In the genomic region with DNA sequence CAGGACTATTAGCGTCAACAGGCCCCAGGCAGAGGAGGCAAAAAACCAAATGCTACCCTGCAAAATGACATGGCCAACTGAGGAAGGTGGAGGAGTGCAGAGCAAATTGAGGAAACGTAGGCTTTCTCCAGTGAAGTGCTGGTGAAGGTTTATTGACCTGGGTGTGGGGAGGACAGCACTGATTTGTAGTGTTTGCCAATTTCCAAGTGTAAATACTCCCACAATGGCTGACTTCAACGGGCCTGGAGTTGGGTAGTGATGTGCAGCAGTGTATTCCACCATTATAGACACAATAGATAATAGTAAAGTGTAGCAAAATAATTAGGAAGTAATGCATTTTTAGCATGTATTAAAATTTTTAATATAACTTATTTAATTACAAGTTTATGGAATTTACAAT, we compare ENCODE assay signal across 23 cellular contexts.
"Had no signal": no experiment of that assay in that cellular context is flagged by ENCODE, and none has a peak within 500 bp of the region (broad histone marks: within the 10 kb centered on the region; RNA-seq: fewer than 3 reads in every experiment).

No MANE protein-coding gene starts in this region.

- H3K9ac ChIP-seq: parathyroid adenoma had no signal

- H2AFZ ChIP-seq: hepatocyte, parathyroid adenoma had no signal

- H3K27me3 ChIP-seq: esophagus muscularis mucosa, foreskin keratinocyte, gastroesophageal sphincter, heart left ventricle, hepatocyte, neutrophil, thyroid gland had no signal

- H3K27ac ChIP-seq: coronary artery, esophagus muscularis mucosa, foreskin keratinocyte, gastroesophageal sphincter, heart left ventricle, hepatocyte, left ventricle myocardium inferior, lower lobe of right lung, neutrophil, parathyroid adenoma, thyroid gland had no signal

- H3K4me3 ChIP-seq: coronary artery, esophagus muscularis mucosa, gastroesophageal sphincter, heart left ventricle, hepatocyte, left ventricle myocardium inferior, lower lobe of right lung, smooth muscle cell, thyroid gland had no signal

- H3K36me3 ChIP-seq: esophagus muscularis mucosa, gastroesophageal sphincter, heart left ventricle, left ventricle myocardium inferior, lower lobe of right lung, neutrophil, thyroid gland had no signal

- DNase-seq: dermis blood vessel endothelial cell; effector memory CD4-positive, alpha-beta T cell; foreskin keratinocyte; heart left ventricle; kidney; left ventricle myocardium inferior; lower lobe of right lung; naive thymus-derived CD8-positive, alpha-beta T cell; stimulated activated CD4-positive, alpha-beta T cell treated with anti-CD3 and anti-CD28 coated beads, Interleukin-12 subunit alpha, Interleukin-12 subunit beta, amount 100 ng/mL, for 4 hours; stimulated activated CD4-positive, alpha-beta T cell treated with anti-CD3 and anti-CD28 coated beads, Interleukin-1b, Interleukin-23, amount 100 ng/mL, for 48 hours; stimulated activated CD4-positive, alpha-beta T cell treated with anti-CD3 and anti-CD28 coated beads, Interleukin-4, amount 100 ng/mL, for 1 hour; stimulated activated CD8-positive, alpha-beta memory T cell treated with anti-CD3 and anti-CD28 coated beads, Interleukin-4, amount 100 ng/mL, for 48 hours; stimulated activated naive CD4-positive, alpha-beta T cell; stimulated activated naive CD8-positive, alpha-beta T cell treated with anti-CD3 and anti-CD28 coated beads, Interleukin-15, amount 100 ng/mL, for 72 hours; thyroid gland had no signal

- ATAC-seq: foreskin keratinocyte; gastroesophageal sphincter; heart left ventricle; lower lobe of right lung; naive thymus-derived CD8-positive, alpha-beta T cell; sciatic nerve; stimulated activated naive CD8-positive, alpha-beta T cell treated with anti-CD3 and anti-CD28 coated beads, Interleukin-15, amount 100 ng/mL, for 72 hours had no signal

- H3K4me2 ChIP-seq: hepatocyte, smooth muscle cell had no signal

- H3K4me1 ChIP-seq: parathyroid adenoma, thyroid gland had no signal

- H3K9me3 ChIP-seq: esophagus muscularis mucosa, gastroesophageal sphincter, heart left ventricle, left ventricle myocardium inferior, lower lobe of right lung, neutrophil, thyroid gland had no signal
